In the genomic region with DNA sequence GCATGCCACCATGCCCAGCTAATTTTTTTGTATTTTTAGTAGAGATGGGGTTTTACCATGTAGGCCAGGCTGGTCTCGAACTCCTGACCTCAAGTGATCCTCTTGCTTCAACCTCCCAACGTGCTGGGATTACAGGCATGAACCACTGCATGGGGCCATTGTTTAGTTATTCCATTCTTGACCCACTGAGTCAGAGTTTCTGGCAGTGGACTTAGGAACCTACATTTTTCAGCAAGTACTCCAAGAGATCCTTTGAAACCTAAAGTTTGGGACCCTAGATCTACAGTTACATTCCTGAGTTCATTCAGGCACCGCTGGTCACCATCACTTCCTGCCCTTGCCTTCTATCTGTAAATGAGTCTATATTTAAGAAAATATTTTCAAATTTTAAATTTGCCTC, we compare ENCODE assay signal across 1 cellular context.
TF ChIP-seq lines count a peak whose summit lies in the region.

No MANE protein-coding gene starts in this region.

TF ChIP-seq in GM23338, 12 proteins besides CTCF, POLR2A, EP300 and RAD21 (continued from another document):
- TF ChIP-seq, protein P1, sequence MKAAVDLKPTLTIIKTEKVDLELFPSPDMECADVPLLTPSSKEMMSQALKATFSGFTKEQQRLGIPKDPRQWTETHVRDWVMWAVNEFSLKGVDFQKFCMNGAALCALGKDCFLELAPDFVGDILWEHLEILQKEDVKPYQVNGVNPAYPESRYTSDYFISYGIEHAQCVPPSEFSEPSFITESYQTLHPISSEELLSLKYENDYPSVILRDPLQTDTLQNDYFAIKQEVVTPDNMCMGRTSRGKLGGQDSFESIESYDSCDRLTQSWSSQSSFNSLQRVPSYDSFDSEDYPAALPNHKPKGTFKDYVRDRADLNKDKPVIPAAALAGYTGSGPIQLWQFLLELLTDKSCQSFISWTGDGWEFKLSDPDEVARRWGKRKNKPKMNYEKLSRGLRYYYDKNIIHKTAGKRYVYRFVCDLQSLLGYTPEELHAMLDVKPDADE (IDR thresholded peaks at IDR 0.05), result no peak
- TF ChIP-seq, protein P2, sequence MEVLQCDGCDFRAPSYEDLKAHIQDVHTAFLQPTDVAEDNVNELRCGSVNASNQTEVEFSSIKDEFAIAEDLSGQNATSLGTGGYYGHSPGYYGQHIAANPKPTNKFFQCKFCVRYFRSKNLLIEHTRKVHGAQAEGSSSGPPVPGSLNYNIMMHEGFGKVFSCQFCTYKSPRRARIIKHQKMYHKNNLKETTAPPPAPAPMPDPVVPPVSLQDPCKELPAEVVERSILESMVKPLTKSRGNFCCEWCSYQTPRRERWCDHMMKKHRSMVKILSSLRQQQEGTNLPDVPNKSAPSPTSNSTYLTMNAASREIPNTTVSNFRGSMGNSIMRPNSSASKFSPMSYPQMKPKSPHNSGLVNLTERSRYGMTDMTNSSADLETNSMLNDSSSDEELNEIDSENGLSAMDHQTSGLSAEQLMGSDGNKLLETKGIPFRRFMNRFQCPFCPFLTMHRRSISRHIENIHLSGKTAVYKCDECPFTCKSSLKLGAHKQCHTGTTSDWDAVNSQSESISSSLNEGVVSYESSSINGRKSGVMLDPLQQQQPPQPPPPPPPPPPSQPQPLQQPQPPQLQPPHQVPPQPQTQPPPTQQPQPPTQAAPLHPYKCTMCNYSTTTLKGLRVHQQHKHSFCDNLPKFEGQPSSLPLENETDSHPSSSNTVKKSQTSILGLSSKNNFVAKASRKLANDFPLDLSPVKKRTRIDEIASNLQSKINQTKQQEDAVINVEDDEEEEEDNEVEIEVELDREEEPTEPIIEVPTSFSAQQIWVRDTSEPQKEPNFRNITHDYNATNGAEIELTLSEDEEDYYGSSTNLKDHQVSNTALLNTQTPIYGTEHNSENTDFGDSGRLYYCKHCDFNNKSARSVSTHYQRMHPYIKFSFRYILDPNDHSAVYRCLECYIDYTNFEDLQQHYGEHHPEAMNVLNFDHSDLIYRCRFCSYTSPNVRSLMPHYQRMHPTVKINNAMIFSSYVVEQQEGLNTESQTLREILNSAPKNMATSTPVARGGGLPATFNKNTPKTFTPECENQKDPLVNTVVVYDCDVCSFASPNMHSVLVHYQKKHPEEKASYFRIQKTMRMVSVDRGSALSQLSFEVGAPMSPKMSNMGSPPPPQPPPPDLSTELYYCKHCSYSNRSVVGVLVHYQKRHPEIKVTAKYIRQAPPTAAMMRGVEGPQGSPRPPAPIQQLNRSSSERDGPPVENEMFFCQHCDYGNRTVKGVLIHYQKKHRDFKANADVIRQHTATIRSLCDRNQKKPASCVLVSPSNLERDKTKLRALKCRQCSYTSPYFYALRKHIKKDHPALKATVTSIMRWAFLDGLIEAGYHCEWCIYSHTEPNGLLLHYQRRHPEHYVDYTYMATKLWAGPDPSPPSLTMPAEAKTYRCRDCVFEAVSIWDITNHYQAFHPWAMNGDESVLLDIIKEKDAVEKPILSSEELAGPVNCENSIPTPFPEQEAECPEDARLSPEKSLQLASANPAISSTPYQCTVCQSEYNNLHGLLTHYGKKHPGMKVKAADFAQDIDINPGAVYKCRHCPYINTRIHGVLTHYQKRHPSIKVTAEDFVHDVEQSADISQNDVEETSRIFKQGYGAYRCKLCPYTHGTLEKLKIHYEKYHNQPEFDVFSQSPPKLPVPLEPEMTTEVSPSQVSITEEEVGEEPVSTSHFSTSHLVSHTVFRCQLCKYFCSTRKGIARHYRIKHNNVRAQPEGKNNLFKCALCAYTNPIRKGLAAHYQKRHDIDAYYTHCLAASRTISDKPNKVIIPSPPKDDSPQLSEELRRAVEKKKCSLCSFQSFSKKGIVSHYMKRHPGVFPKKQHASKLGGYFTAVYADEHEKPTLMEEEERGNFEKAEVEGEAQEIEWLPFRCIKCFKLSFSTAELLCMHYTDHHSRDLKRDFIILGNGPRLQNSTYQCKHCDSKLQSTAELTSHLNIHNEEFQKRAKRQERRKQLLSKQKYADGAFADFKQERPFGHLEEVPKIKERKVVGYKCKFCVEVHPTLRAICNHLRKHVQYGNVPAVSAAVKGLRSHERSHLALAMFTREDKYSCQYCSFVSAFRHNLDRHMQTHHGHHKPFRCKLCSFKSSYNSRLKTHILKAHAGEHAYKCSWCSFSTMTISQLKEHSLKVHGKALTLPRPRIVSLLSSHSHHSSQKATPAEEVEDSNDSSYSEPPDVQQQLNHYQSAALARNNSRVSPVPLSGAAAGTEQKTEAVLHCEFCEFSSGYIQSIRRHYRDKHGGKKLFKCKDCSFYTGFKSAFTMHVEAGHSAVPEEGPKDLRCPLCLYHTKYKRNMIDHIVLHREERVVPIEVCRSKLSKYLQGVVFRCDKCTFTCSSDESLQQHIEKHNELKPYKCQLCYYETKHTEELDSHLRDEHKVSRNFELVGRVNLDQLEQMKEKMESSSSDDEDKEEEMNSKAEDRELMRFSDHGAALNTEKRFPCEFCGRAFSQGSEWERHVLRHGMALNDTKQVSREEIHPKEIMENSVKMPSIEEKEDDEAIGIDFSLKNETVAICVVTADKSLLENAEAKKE (CRISPR knock-in tag; IDR thresholded peaks at IDR 0.05), result no peak
- no peak for TF ChIP-seq POLR2AphosphoS5 (IDR thresholded peaks at IDR 0.05; ENCODE audit: low read depth)
- no peak for TF ChIP-seq CREB1 (CRISPR knock-in tag; IDR thresholded peaks at IDR 0.05; ENCODE audit: low read depth)
- no peak for TF ChIP-seq EZH2 (IDR thresholded peaks at IDR 0.05; ENCODE audit: low read depth, unreplicated experiment)
- no peak for TF ChIP-seq STAT1 (IDR thresholded peaks at IDR 0.05; ENCODE audit: unreplicated experiment)
